ENCODE assay signal across 9 cellular contexts in the genomic region with DNA sequence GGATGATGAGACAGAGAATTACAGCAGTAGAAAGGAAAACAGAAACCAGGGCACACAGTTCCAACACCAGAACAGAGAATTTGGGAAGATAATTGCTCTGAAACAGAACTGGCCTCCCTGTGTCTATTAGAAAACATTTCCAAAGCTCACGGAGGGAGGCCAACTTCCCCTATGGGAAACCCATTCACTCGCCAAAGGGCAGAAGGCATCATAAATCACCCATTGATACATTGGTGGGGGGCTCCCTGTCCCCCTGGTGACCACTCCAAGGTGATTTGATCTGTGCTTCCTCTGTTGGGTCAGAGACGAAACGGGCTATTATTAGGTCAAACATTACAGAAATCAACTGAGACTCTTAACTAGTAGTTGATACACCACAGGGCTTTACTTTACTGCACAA. TPM values are rescaled to one million over a fixed set of nuclear protein-coding genes. Genes with fewer than 3 reads are reported as not detected.
DNase-seq lines count a peak whose midpoint lies in the region; ATAC-seq and TF ChIP-seq lines count a peak whose summit lies in the region.
"Had no signal": no experiment of that assay in that cellular context is flagged by ENCODE, and none has a peak within 500 bp of the region (broad histone marks: within the 10 kb centered on the region; RNA-seq: fewer than 3 reads in every experiment).

No MANE protein-coding gene starts in this region.

- H3K27me3 Mint-ChIP-seq in activated CD4-positive, alpha-beta memory T cell treated with anti-CD3 and anti-CD28 coated beads for 36 hours = no peaks in the 10 kb centered on the region

- CTCF ChIA-PET in activated CD4-positive, alpha-beta memory T cell treated with anti-CD3 and anti-CD28 coated beads for 36 hours (lab: Charles Lee) = interaction anchor here (1.0 to 1.2 kb wide), 3 partner anchors 10 to 204 kb away, joined by 3 to 10 read pairs (median 3); no protein-coding TSS in a partner anchor
- CTCF ChIA-PET in GM10248 (lab: Yijun Ruan, JAX) = no interaction called here

- TF ChIP-seq CTCF in foreskin fibroblast (IDR thresholded peaks at IDR 0.05; ENCODE audit: low read depth, low read length) (no peak), thyroid gland (IDR thresholded peaks at IDR 0.05) (no peak), GM10248 (IDR thresholded peaks at IDR 0.05; ENCODE audit: control extremely low read depth, extremely low read depth, low read depth, missing control alignments) (no peak)

- no peak for ATAC-seq in HG03457 (IDR thresholded peaks at IDR 0.05; ENCODE audit: unreplicated experiment)
- ATAC-seq: HCT116 had no signal

- 82 to 94% methylated on average over 4 of the region's 4 CpGs for WGBS in thyroid gland, 2 donors

- no peak for TF ChIP-seq POLR2A in thyroid gland (IDR thresholded peaks at IDR 0.05)

- H3K9me3 Mint-ChIP-seq in activated CD4-positive, alpha-beta memory T cell treated with anti-CD3 and anti-CD28 coated beads for 36 hours = no peaks in the 10 kb centered on the region

- peaks cover 9% of the 10 kb centered on the region for H3K4me1 ChIP-seq in HAP-1
- H3K4me1 ChIP-seq in thyroid gland = peaks cover 13 to 27% of the 10 kb centered on the region in 2 donors

- peaks cover 34% of the 10 kb centered on the region for H3K36me3 Mint-ChIP-seq in activated CD4-positive, alpha-beta memory T cell treated with anti-CD3 and anti-CD28 coated beads for 36 hours

- no peak for DNase-seq in HAP-1 (ENCODE audit: low spot score in 2 of 2)
- DNase-seq in activated CD4-positive, alpha-beta memory T cell treated with anti-CD3 and anti-CD28 coated beads for 36 hours = no peak
- DNase-seq in foreskin fibroblast = no peak
- no peak for DNase-seq in thyroid gland
- DNase-seq in GM10248 (ENCODE audit: extremely low spot score) = no peak
- DNase-seq: activated effector memory CD4-positive, alpha-beta T cell treated with Interleukin-2 at 50 U/mL for 16 hours had no signal

- H3K9me3 ChIP-seq in HAP-1 (no peaks in the 10 kb centered on the region), thyroid gland (no peaks in the 10 kb centered on the region)

- H3K4me1 Mint-ChIP-seq in activated CD4-positive, alpha-beta memory T cell treated with anti-CD3 and anti-CD28 coated beads for 36 hours (ENCODE audit: low read depth) = peaks cover 53% of the 10 kb centered on the region

- in situ Hi-C loops in HAP-1 (cut with MboI; ENCODE audit: low sequenced_read_pairs) = no loop called here

- H3K36me3 ChIP-seq in HAP-1 (replicated peaks) = peaks cover 6% of the 10 kb centered on the region; the same call in 1 of the 2 replicates
- no peaks in the 10 kb centered on the region for H3K36me3 ChIP-seq in thyroid gland

- peak overlapping the region; percentile 97 for H3K27ac Mint-ChIP-seq in activated CD4-positive, alpha-beta memory T cell treated with anti-CD3 and anti-CD28 coated beads for 36 hours

- POLR2A ChIA-PET in activated CD4-positive, alpha-beta memory T cell treated with anti-CD3 and anti-CD28 coated beads for 36 hours (lab: Charles Lee) = interaction anchor here (1.0 to 6.5 kb wide), 3 partner anchors 29 to 202 kb away, joined by 4 to 93 read pairs (median 5); no protein-coding TSS in a partner anchor
- POLR2A ChIA-PET in GM10248 (lab: Yijun Ruan, JAX) = no interaction called here

- H3K27ac ChIP-seq in skin epidermis = peak overlapping the region in 17 of 21 experiments; percentile 14 to 98 (median 92)
- no peak overlapping the region for H3K27ac ChIP-seq in thyroid gland

- peak overlapping the region; percentile 96 for H3K4me3 Mint-ChIP-seq in activated CD4-positive, alpha-beta memory T cell treated with anti-CD3 and anti-CD28 coated beads for 36 hours

- intact Hi-C loops in activated CD4-positive, alpha-beta memory T cell treated with anti-CD3 and anti-CD28 coated beads for 36 hours (cut with micrococcal nuclease) = loop anchor here (5.0 kb wide), 1 partner anchor 491 kb away; no protein-coding TSS in a partner anchor
- intact Hi-C loops in thyroid gland (cut with DNase I) = no loop called here

- H3K27me3 ChIP-seq in HAP-1 (ENCODE audit: low read depth) (no peaks in the 10 kb centered on the region), thyroid gland (no peaks in the 10 kb centered on the region)

- H3K4me3 ChIP-seq in HAP-1 (peak overlapping the region; percentile 61), foreskin fibroblast (ENCODE audit: low read depth in 1 of 2, low read length in 2 of 2) (peak overlapping the region; percentile 76 to 83), skin epidermis (peak overlapping the region; percentile 53 to 83 (median 70)), thyroid gland (replicated peaks in 1 of 3) (no peak overlapping the region)

RNA-seq across cellular contexts. Expression of a gene that starts 3.8 kb away (rescaled TPM):
- 10 to 100 TPM; 44.4 to 44.7 TPM for total RNA-seq in activated CD4-positive, alpha-beta memory T cell treated with anti-CD3 and anti-CD28 coated beads for 36 hours
- total RNA-seq in thyroid gland = 1 to 10 TPM; 1.5 to 6.3 (median 3.8) TPM

Comparison
In these comparisons a context has a peak if more than half of its experiments do, and no peak if none do; other contexts are left out.
1. H3K4me3 ChIP-seq: peak in HAP-1 (single experiment), foreskin fibroblast (2 of 2) and skin epidermis (7 of 7); none in thyroid gland (0 of 3).
2. H3K27ac ChIP-seq: peak in skin epidermis (17 of 21); none in thyroid gland (0 of 3).
3. RNA of a gene that starts 3.8 kb away (total RNA-seq): 44.4 to 44.7 TPM in activated CD4-positive, alpha-beta memory T cell treated with anti-CD3 and anti-CD28 coated beads for 36 hours; 1.5 to 6.3 TPM in thyroid gland; every median in the first group is over 4 times any median in the second.